Comparison of ENCODE assay signal across 17 cellular contexts in the genomic region with DNA sequence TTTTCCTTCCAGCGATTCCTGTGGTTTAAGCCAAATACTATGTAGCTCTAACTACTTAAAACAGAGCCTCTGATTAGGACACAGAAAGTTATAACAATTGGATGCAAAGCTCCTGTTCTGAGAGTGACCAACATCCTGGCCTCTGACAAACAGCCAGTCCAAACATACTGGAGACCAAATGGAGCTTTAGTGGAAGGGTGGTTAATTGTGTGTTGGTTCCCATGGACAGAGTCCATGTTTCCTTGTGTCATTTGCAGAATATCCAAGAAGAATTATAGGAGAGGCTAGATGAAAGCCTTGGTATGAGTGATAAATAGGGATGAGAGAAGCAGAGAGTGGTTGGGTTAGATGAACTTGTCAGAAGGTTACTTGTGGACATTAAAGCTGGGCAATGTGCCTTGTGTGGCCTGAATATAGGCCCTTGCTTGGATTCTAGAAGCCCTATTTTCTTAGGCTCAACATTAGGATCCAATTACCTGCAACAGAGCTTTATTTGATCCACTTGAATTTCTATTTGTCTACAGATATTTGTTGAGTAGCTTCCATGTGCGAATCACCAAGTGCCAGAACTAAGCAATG.
"Had no signal": no experiment of that assay in that cellular context is flagged by ENCODE, and none has a peak within 500 bp of the region (broad histone marks: within the 10 kb centered on the region; RNA-seq: fewer than 3 reads in every experiment).

No MANE protein-coding gene starts in this region.

- H3K27ac ChIP-seq: skin epidermis, transverse colon, uterus had no signal

- H3K9me3 Mint-ChIP-seq: activated CD4-positive, alpha-beta memory T cell treated with anti-CD3 and anti-CD28 coated beads, Interleukin-2, amount 10 ng/mL, durations not matched to agents 7 days and 5 days had no signal

- ATAC-seq: activated CD8-positive, alpha-beta memory T cell treated with anti-CD3 and anti-CD28 coated beads, Interleukin-2, amount 10 ng/mL, durations not matched to agents 7 days and 5 days; stimulated activated naive CD8-positive, alpha-beta T cell treated with anti-CD3 and anti-CD28 coated beads, Interleukin-15, Interleukin-2, amounts not matched to agents 100 U/mL and 50 U/mL, for 24 hours had no signal

- H3K27ac Mint-ChIP-seq: activated CD4-positive, alpha-beta memory T cell treated with anti-CD3 and anti-CD28 coated beads, Interleukin-2, amount 10 ng/mL, durations not matched to agents 7 days and 5 days; activated CD8-positive, alpha-beta memory T cell treated with anti-CD3 and anti-CD28 coated beads, Interleukin-2, amount 10 ng/mL, durations not matched to agents 7 days and 5 days; activated naive CD8-positive, alpha-beta T cell treated with anti-CD3 and anti-CD28 coated beads for 36 hours had no signal

- H3K36me3 ChIP-seq: transverse colon, uterus had no signal

- H3K4me1 Mint-ChIP-seq: activated CD4-positive, alpha-beta memory T cell treated with anti-CD3 and anti-CD28 coated beads, Interleukin-2, amount 10 ng/mL, durations not matched to agents 7 days and 5 days; activated CD8-positive, alpha-beta memory T cell treated with anti-CD3 and anti-CD28 coated beads, Interleukin-2, amount 10 ng/mL, durations not matched to agents 7 days and 5 days; activated naive CD8-positive, alpha-beta T cell treated with anti-CD3 and anti-CD28 coated beads for 36 hours had no signal

- H3K4me3 Mint-ChIP-seq: activated CD4-positive, alpha-beta memory T cell treated with anti-CD3 and anti-CD28 coated beads, Interleukin-2, amount 10 ng/mL, durations not matched to agents 7 days and 5 days; activated CD8-positive, alpha-beta memory T cell treated with anti-CD3 and anti-CD28 coated beads, Interleukin-2, amount 10 ng/mL, durations not matched to agents 7 days and 5 days; activated naive CD8-positive, alpha-beta T cell treated with anti-CD3 and anti-CD28 coated beads for 36 hours had no signal

- H3K36me3 Mint-ChIP-seq: activated CD8-positive, alpha-beta memory T cell treated with anti-CD3 and anti-CD28 coated beads, Interleukin-2, amount 10 ng/mL, durations not matched to agents 7 days and 5 days; activated naive CD8-positive, alpha-beta T cell treated with anti-CD3 and anti-CD28 coated beads for 36 hours had no signal

- DNase-seq: activated CD4-positive, alpha-beta memory T cell treated with anti-CD3 and anti-CD28 coated beads, Interleukin-2, amount 10 ng/mL, durations not matched to agents 7 days and 5 days; activated CD4-positive, alpha-beta T cell treated with anti-CD3 and anti-CD28 coated beads for 48 hours; activated CD4-positive, CD25-positive, alpha-beta regulatory T cell; activated CD8-positive, alpha-beta memory T cell treated with anti-CD3 and anti-CD28 coated beads, Interleukin-2, amount 10 ng/mL, durations not matched to agents 7 days and 5 days; activated naive CD8-positive, alpha-beta T cell treated with anti-CD3 and anti-CD28 coated beads for 36 hours; amniotic stem cell; glutamatergic neuron; hypothalamus; islet precursor cell; occipital lobe; stimulated activated naive CD8-positive, alpha-beta T cell treated with anti-CD3 and anti-CD28 coated beads, Interleukin-15, Interleukin-2, amounts not matched to agents 100 U/mL and 50 U/mL, for 24 hours; T-helper 1 cell; T-helper 9 cell; transverse colon; uterus had no signal

- H3K4me3 ChIP-seq: coronary artery, skin epidermis, transverse colon, uterus had no signal

- H3K4me1 ChIP-seq: transverse colon had no signal

- H3K27me3 ChIP-seq: transverse colon, uterus had no signal

- H3K9me3 ChIP-seq: transverse colon, uterus had no signal
